Comparison of ENCODE assay signal across 33 cellular contexts in genomic region chr20:60957621-60958020, GRCh38.
"Had no signal": no experiment of that assay in that cellular context is flagged by ENCODE, and none has a peak within 500 bp of the region (broad histone marks: within the 10 kb centered on the region; RNA-seq: fewer than 3 reads in every experiment).

No MANE protein-coding gene starts in this region.

- H3K4me1 Mint-ChIP-seq: naive thymus-derived CD8-positive, alpha-beta T cell; nephron progenitor cell; neural crest cell; stimulated activated memory B cell treated with anti-CD40 and anti-IgM and Interleukin-4, amounts not matched to agents 10 μg/mL and 1 μg/mL and 100 μg/mL, for 72 hours; stimulated activated naive CD8-positive, alpha-beta T cell treated with anti-CD3 and anti-CD28 coated beads, Interleukin-15, amount 100 ng/mL, for 72 hours had no signal

- H3K4me3 ChIP-seq: ovary, psoas muscle, right lobe of liver, skin epidermis, smooth muscle cell, spleen, suprapubic skin, testis, tibial artery, transverse colon, upper lobe of right lung, uterus had no signal

- H3K27me3 ChIP-seq: neutrophil, ovary, right lobe of liver, spleen, suprapubic skin, testis, transverse colon, uterus had no signal

- H3K36me3 ChIP-seq: neutrophil, ovary, right lobe of liver, spleen, suprapubic skin, tibial artery, transverse colon, upper lobe of right lung, uterus had no signal

- DNase-seq: naive thymus-derived CD8-positive, alpha-beta T cell; nephron progenitor cell; nucleus accumbens; ovary; posterior cingulate gyrus; psoas muscle; right cardiac atrium; right lobe of liver; spleen; stimulated activated CD4-positive, alpha-beta T cell treated with anti-CD3 and anti-CD28 coated beads, Interleukin-12 subunit alpha, Interleukin-12 subunit beta, amount 100 ng/mL, for 4 hours; stimulated activated CD4-positive, alpha-beta T cell treated with anti-CD3 and anti-CD28 coated beads, Interleukin-1b, Interleukin-23, amount 100 ng/mL, for 48 hours; stimulated activated CD4-positive, alpha-beta T cell treated with anti-CD3 and anti-CD28 coated beads, Interleukin-4, amount 100 ng/mL, for 1 hour; stimulated activated CD4-positive, alpha-beta T cell treated with anti-CD3 and anti-CD28 coated beads, Interleukin-4, amount 100 ng/mL, for 4 hours; stimulated activated CD8-positive, alpha-beta memory T cell treated with anti-CD3 and anti-CD28 coated beads, Interleukin-4, amount 100 ng/mL, for 48 hours; stimulated activated naive CD4-positive, alpha-beta T cell; stimulated activated naive CD8-positive, alpha-beta T cell treated with anti-CD3 and anti-CD28 coated beads, Interleukin-15, amount 100 ng/mL, for 72 hours; stimulated activated naive CD8-positive, alpha-beta T cell treated with anti-CD3 and anti-CD28 coated beads, Interleukin-15, Interleukin-2, amounts not matched to agents 100 U/mL and 50 U/mL, for 24 hours; substantia nigra; testis; tibial artery; transverse colon; upper lobe of right lung; uterus had no signal

- ATAC-seq: naive thymus-derived CD8-positive, alpha-beta T cell; natural killer cell treated with Interleukin-12 subunit alpha and Interleukin-12 subunit beta and Interleukin-15 and Interleukin-18, amount 100 ng/mL, for 72 hours; psoas muscle; right cardiac atrium; right lobe of liver; stimulated activated memory B cell treated with anti-CD40 and anti-IgM and Interleukin-4, amounts not matched to agents 10 μg/mL and 1 μg/mL and 100 μg/mL, for 72 hours; stimulated activated naive CD8-positive, alpha-beta T cell treated with anti-CD3 and anti-CD28 coated beads, Interleukin-15, amount 100 ng/mL, for 72 hours; stimulated activated naive CD8-positive, alpha-beta T cell treated with anti-CD3 and anti-CD28 coated beads, Interleukin-15, Interleukin-2, amounts not matched to agents 100 U/mL and 50 U/mL, for 24 hours; upper lobe of right lung had no signal

- H3K4me3 Mint-ChIP-seq: natural killer cell treated with Interleukin-12 subunit alpha and Interleukin-12 subunit beta and Interleukin-15 and Interleukin-18, amount 100 ng/mL, for 72 hours; nephron progenitor cell; neural crest cell; stimulated activated memory B cell treated with anti-CD40 and anti-IgM and Interleukin-4, amounts not matched to agents 10 μg/mL and 1 μg/mL and 100 μg/mL, for 72 hours; stimulated activated naive CD8-positive, alpha-beta T cell treated with anti-CD3 and anti-CD28 coated beads, Interleukin-15, amount 100 ng/mL, for 72 hours; type B pancreatic cell had no signal

- H3K9me3 Mint-ChIP-seq: natural killer cell treated with Interleukin-12 subunit alpha and Interleukin-12 subunit beta and Interleukin-15 and Interleukin-18, amount 100 ng/mL, for 72 hours; neural crest cell; stimulated activated naive CD8-positive, alpha-beta T cell treated with anti-CD3 and anti-CD28 coated beads, Interleukin-15, amount 100 ng/mL, for 72 hours; type B pancreatic cell had no signal

- H3K27me3 Mint-ChIP-seq: stimulated activated memory B cell treated with anti-CD40 and anti-IgM and Interleukin-4, amounts not matched to agents 10 μg/mL and 1 μg/mL and 100 μg/mL, for 72 hours had no signal

- H3K27ac ChIP-seq: neutrophil, ovary, parathyroid adenoma, psoas muscle, right lobe of liver, skin epidermis, spleen, suprapubic skin, testis, tibial artery, transverse colon, upper lobe of right lung, uterus had no signal

- H3K36me3 Mint-ChIP-seq: naive thymus-derived CD8-positive, alpha-beta T cell; natural killer cell treated with Interleukin-12 subunit alpha and Interleukin-12 subunit beta and Interleukin-15 and Interleukin-18, amount 100 ng/mL, for 72 hours; stimulated activated memory B cell treated with anti-CD40 and anti-IgM and Interleukin-4, amounts not matched to agents 10 μg/mL and 1 μg/mL and 100 μg/mL, for 72 hours; type B pancreatic cell had no signal

- H3K4me1 ChIP-seq: parathyroid adenoma, psoas muscle, right lobe of liver, spleen, suprapubic skin, testis, tibial artery, transverse colon, upper lobe of right lung, uterus had no signal

- H3K9me3 ChIP-seq: neutrophil, ovary, psoas muscle, right lobe of liver, suprapubic skin, testis, tibial artery, transverse colon, upper lobe of right lung, uterus had no signal

- H3K27ac Mint-ChIP-seq: naive thymus-derived CD8-positive, alpha-beta T cell; natural killer cell treated with Interleukin-12 subunit alpha and Interleukin-12 subunit beta and Interleukin-15 and Interleukin-18, amount 100 ng/mL, for 72 hours; nephron progenitor cell; progenitor cell of endocrine pancreas; stimulated activated memory B cell treated with anti-CD40 and anti-IgM and Interleukin-4, amounts not matched to agents 10 μg/mL and 1 μg/mL and 100 μg/mL, for 72 hours; stimulated activated naive CD8-positive, alpha-beta T cell treated with anti-CD3 and anti-CD28 coated beads, Interleukin-15, amount 100 ng/mL, for 72 hours; type B pancreatic cell had no signal
